30 cellular contexts compared by ENCODE assay signal in the genomic region with DNA sequence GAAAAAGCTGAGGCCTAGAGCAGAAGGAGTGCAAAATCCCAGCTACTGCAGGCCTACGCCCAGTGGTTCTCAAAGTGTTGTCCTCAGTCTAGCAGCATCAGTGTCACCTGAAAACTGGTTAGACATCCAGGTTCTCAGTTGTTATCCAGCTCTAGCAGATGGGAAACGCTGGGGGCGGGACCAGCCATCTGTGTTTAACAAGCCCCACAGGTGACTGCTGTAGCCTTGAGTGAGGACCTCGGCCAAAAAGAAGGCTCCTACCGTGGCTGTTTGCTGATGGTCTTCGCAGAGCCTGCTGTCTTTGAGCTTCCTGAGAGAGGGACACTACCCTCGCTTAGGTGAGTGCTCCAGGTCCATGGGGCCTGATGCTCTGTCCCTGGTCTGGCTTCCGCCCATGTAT.
"Had no signal": no experiment of that assay in that cellular context is flagged by ENCODE, and none has a peak within 500 bp of the region (broad histone marks: within the 10 kb centered on the region; RNA-seq: fewer than 3 reads in every experiment).

No MANE protein-coding gene starts in this region.

- H3K36me3 Mint-ChIP-seq: activated naive CD4-positive, alpha-beta T cell treated with anti-CD3 and anti-CD28 coated beads, Interleukin-2, amount 10 ng/mL, durations not matched to agents 7 days and 5 days; activated naive CD8-positive, alpha-beta T cell treated with anti-CD3 and anti-CD28 coated beads, Interleukin-2, amount 10 ng/mL, durations not matched to agents 7 days and 5 days; mesothelial cell of epicardium; naive B cell; stimulated activated effector memory CD8-positive, alpha-beta T cell treated with anti-CD3 and anti-CD28 coated beads, Interleukin-12 subunit alpha, Interleukin-12 subunit beta, amount 100 ng/mL, for 72 hours had no signal

- H3K36me3 ChIP-seq: ascending aorta, cardiac muscle cell, ovary, thoracic aorta had no signal

- H3K27me3 Mint-ChIP-seq: activated CD4-positive, alpha-beta T cell treated with anti-CD3 and anti-CD28 coated beads, Interleukin-2, amount 10 ng/mL, durations not matched to agents 7 days and 5 days; activated naive CD8-positive, alpha-beta T cell treated with anti-CD3 and anti-CD28 coated beads, Interleukin-2, amount 10 ng/mL, durations not matched to agents 7 days and 5 days; activated T-cell treated with anti-CD3 and anti-CD28 coated beads, Interleukin-2, amount 50 U/mL, for 24 hours; naive B cell; progenitor cell of endocrine pancreas; stimulated activated naive CD8-positive, alpha-beta T cell treated with anti-CD3 and anti-CD28 coated beads, Interleukin-15, Interleukin-2, amounts not matched to agents 100 ng/mL and 50 ng/mL, for 24 hours had no signal

- H3K9me3 ChIP-seq: ascending aorta, ovary, thoracic aorta had no signal

- H3K4me3 ChIP-seq: ascending aorta, cardiac muscle cell, ovary, skin epidermis, thoracic aorta had no signal

- H3K4me1 Mint-ChIP-seq: activated CD4-positive, alpha-beta memory T cell treated with anti-CD3 and anti-CD28 coated beads, Interleukin-2, amount 10 ng/mL, durations not matched to agents 7 days and 5 days; activated CD4-positive, alpha-beta T cell treated with anti-CD3 and anti-CD28 coated beads, Interleukin-2, amount 10 ng/mL, durations not matched to agents 7 days and 5 days; activated naive CD4-positive, alpha-beta T cell treated with anti-CD3 and anti-CD28 coated beads, Interleukin-2, amount 10 ng/mL, durations not matched to agents 7 days and 5 days; activated naive CD8-positive, alpha-beta T cell treated with anti-CD3 and anti-CD28 coated beads, Interleukin-2, amount 10 ng/mL, durations not matched to agents 7 days and 5 days; immature natural killer cell; naive B cell; stimulated activated effector memory CD8-positive, alpha-beta T cell treated with anti-CD3 and anti-CD28 coated beads, Interleukin-12 subunit alpha, Interleukin-12 subunit beta, amount 100 ng/mL, for 72 hours had no signal

- H3K4me1 ChIP-seq: ascending aorta had no signal

- H3K27me3 ChIP-seq: ascending aorta, ovary had no signal

- H3K4me3 Mint-ChIP-seq: activated CD4-positive, alpha-beta memory T cell treated with anti-CD3 and anti-CD28 coated beads, Interleukin-2, amount 10 ng/mL, durations not matched to agents 7 days and 5 days; activated CD4-positive, alpha-beta T cell treated with anti-CD3 and anti-CD28 coated beads, Interleukin-2, amount 10 ng/mL, durations not matched to agents 7 days and 5 days; activated naive CD4-positive, alpha-beta T cell treated with anti-CD3 and anti-CD28 coated beads, Interleukin-2, amount 10 ng/mL, durations not matched to agents 7 days and 5 days; activated naive CD8-positive, alpha-beta T cell treated with anti-CD3 and anti-CD28 coated beads, Interleukin-2, amount 10 ng/mL, durations not matched to agents 7 days and 5 days; activated T-cell treated with anti-CD3 and anti-CD28 coated beads, Interleukin-2, amount 50 U/mL, for 24 hours; brain; immature natural killer cell; mesothelial cell of epicardium; naive B cell; nephron progenitor cell; stimulated activated effector memory CD8-positive, alpha-beta T cell treated with anti-CD3 and anti-CD28 coated beads, Interleukin-12 subunit alpha, Interleukin-12 subunit beta, amount 100 ng/mL, for 72 hours; stimulated activated naive CD8-positive, alpha-beta T cell treated with anti-CD3 and anti-CD28 coated beads, Interleukin-15, Interleukin-2, amounts not matched to agents 100 ng/mL and 50 ng/mL, for 24 hours had no signal

- H3K9me3 Mint-ChIP-seq: activated CD4-positive, alpha-beta memory T cell treated with anti-CD3 and anti-CD28 coated beads, Interleukin-2, amount 10 ng/mL, durations not matched to agents 7 days and 5 days; activated CD4-positive, alpha-beta T cell treated with anti-CD3 and anti-CD28 coated beads, Interleukin-2, amount 10 ng/mL, durations not matched to agents 7 days and 5 days; activated naive CD4-positive, alpha-beta T cell treated with anti-CD3 and anti-CD28 coated beads, Interleukin-2, amount 10 ng/mL, durations not matched to agents 7 days and 5 days; activated naive CD8-positive, alpha-beta T cell treated with anti-CD3 and anti-CD28 coated beads, Interleukin-2, amount 10 ng/mL, durations not matched to agents 7 days and 5 days; activated T-cell treated with anti-CD3 and anti-CD28 coated beads, Interleukin-2, amount 50 U/mL, for 24 hours; immature natural killer cell; mesothelial cell of epicardium; naive B cell; nephron progenitor cell; stimulated activated effector memory CD8-positive, alpha-beta T cell treated with anti-CD3 and anti-CD28 coated beads, Interleukin-12 subunit alpha, Interleukin-12 subunit beta, amount 100 ng/mL, for 72 hours; stimulated activated naive CD8-positive, alpha-beta T cell treated with anti-CD3 and anti-CD28 coated beads, Interleukin-15, Interleukin-2, amounts not matched to agents 100 ng/mL and 50 ng/mL, for 24 hours had no signal

- DNase-seq: activated CD4-positive, alpha-beta memory T cell treated with anti-CD3 and anti-CD28 coated beads, Interleukin-2, amount 10 ng/mL, durations not matched to agents 7 days and 5 days; activated CD4-positive, alpha-beta T cell treated with anti-CD3 and anti-CD28 coated beads, Interleukin-2, amount 10 ng/mL, durations not matched to agents 7 days and 5 days; activated CD4-positive, CD25-positive, alpha-beta regulatory T cell treated with anti-CD3 and anti-CD28 coated beads, Interleukin-2, amount 50 U/mL, for 72 hours; activated CD8-positive, alpha-beta memory T cell treated with anti-CD3 and anti-CD28 coated beads, Interleukin-2, amount 50 U/mL, for 48 hours; activated gamma-delta T cell; activated naive CD4-positive, alpha-beta T cell treated with anti-CD3 and anti-CD28 coated beads, Interleukin-2, amount 10 ng/mL, durations not matched to agents 7 days and 5 days; activated naive CD8-positive, alpha-beta T cell treated with anti-CD3 and anti-CD28 coated beads, Interleukin-2, amount 10 ng/mL, durations not matched to agents 7 days and 5 days; activated T-cell treated with anti-CD3 and anti-CD28 coated beads, Interleukin-2, amount 50 U/mL, for 24 hours; foreskin fibroblast; head of caudate nucleus; hypothalamus; immature natural killer cell; left colon; mammary epithelial cell; naive B cell; nephron progenitor cell; ovary; retina; stimulated activated CD4-positive, alpha-beta T cell treated with anti-CD3 and anti-CD28 coated beads, Interleukin-12 subunit alpha, Interleukin-12 subunit beta, amount 100 ng/mL, for 4 hours; stimulated activated CD4-positive, alpha-beta T cell treated with anti-CD3 and anti-CD28 coated beads, Interleukin-4, amount 100 ng/mL, for 1 hour; trophoblast cell had no signal

- H3K27ac ChIP-seq: ascending aorta, cardiac muscle cell, ovary, skin epidermis, thoracic aorta had no signal

- H3K27ac Mint-ChIP-seq: activated CD4-positive, alpha-beta memory T cell treated with anti-CD3 and anti-CD28 coated beads, Interleukin-2, amount 10 ng/mL, durations not matched to agents 7 days and 5 days; activated CD4-positive, alpha-beta T cell treated with anti-CD3 and anti-CD28 coated beads, Interleukin-2, amount 10 ng/mL, durations not matched to agents 7 days and 5 days; activated naive CD4-positive, alpha-beta T cell treated with anti-CD3 and anti-CD28 coated beads, Interleukin-2, amount 10 ng/mL, durations not matched to agents 7 days and 5 days; activated naive CD8-positive, alpha-beta T cell treated with anti-CD3 and anti-CD28 coated beads, Interleukin-2, amount 10 ng/mL, durations not matched to agents 7 days and 5 days; activated T-cell treated with anti-CD3 and anti-CD28 coated beads, Interleukin-2, amount 50 U/mL, for 24 hours; immature natural killer cell; mesothelial cell of epicardium; nephron progenitor cell; progenitor cell of endocrine pancreas; stimulated activated effector memory CD8-positive, alpha-beta T cell treated with anti-CD3 and anti-CD28 coated beads, Interleukin-12 subunit alpha, Interleukin-12 subunit beta, amount 100 ng/mL, for 72 hours; stimulated activated naive CD8-positive, alpha-beta T cell treated with anti-CD3 and anti-CD28 coated beads, Interleukin-15, Interleukin-2, amounts not matched to agents 100 ng/mL and 50 ng/mL, for 24 hours had no signal
